In genomic region chr12:28497889-28498411, GRCh38 we compare ENCODE assay signal across 9 cellular contexts.
DNase-seq lines count a peak whose midpoint lies in the region; ATAC-seq and TF ChIP-seq lines count a peak whose summit lies in the region.
"Had no signal": no experiment of that assay in that cellular context is flagged by ENCODE, and none has a peak within 500 bp of the region (broad histone marks: within the 10 kb centered on the region; RNA-seq: fewer than 3 reads in every experiment).

No MANE protein-coding gene starts in this region.

- in situ Hi-C loops in GM13976 (cut with MboI; ENCODE audit: low sequenced_read_pairs, unreplicated experiment), result no loop called here

- H3K27me3 ChIP-seq in tibial nerve, result no peaks in the 10 kb centered on the region

- H3K4me3 ChIP-seq in fibroblast of the aortic adventitia (ENCODE audit: low read depth, low read length) (no peak overlapping the region), tibial nerve (no peak overlapping the region)

- no peak for TF ChIP-seq EP300 in tibial nerve (IDR thresholded peaks at IDR 0.05)

- no peak for TF ChIP-seq CTCF in GM13976 (IDR thresholded peaks at IDR 0.05; ENCODE audit: borderline replicate concordance, control extremely low read depth, extremely low read depth, insufficient read depth, missing control alignments)
- no peak for TF ChIP-seq CTCF in fibroblast of the aortic adventitia (IDR thresholded peaks at IDR 0.05; ENCODE audit: insufficient read depth, low read length)
- TF ChIP-seq CTCF in tibial nerve (IDR thresholded peaks at IDR 0.05), result no peak

- H3K4me1 ChIP-seq in tibial nerve, result no peaks in the 10 kb centered on the region

- no peak overlapping the region for H3K27ac ChIP-seq in tibial nerve

- TF ChIP-seq POLR2A in tibial nerve (IDR thresholded peaks at IDR 0.05), result no peak

- H3K9me3 ChIP-seq in tibial nerve, result no peaks in the 10 kb centered on the region

- peaks cover 0 to 6% (median 0%) of the 10 kb centered on the region in 3 donors for H3K36me3 ChIP-seq in tibial nerve

- DNase-seq in GM13976 (ENCODE audit: low spot score) (peak; percentile 4), fibroblast of the aortic adventitia (ENCODE audit: low read depth) (peak; percentile 50), tibial nerve (ENCODE audit: low spot score in 2 of 2) (no peak), NCI-H524 (lab: John Stamatoyannopoulos, UW) (no peak), NCI-H2107 treated with DMSO at 0.1 percent for 48 hours (lab: John Stamatoyannopoulos, UW; ENCODE audit: unreplicated experiment) (no peak)
- no peak for DNase-seq in activated effector memory CD4-positive, alpha-beta T cell treated with anti-CD3 and anti-CD28 coated beads, Interleukin-2, amount 50 U/mL, for 16 hours
- DNase-seq: activated naive CD8-positive, alpha-beta T cell treated with anti-CD3 and anti-CD28 coated beads, Interleukin-2, amount 10 ng/mL, durations not matched to agents 7 days and 5 days had no signal

- peak; percentile 92 for ATAC-seq in GM21526 (IDR thresholded peaks at IDR 0.05; ENCODE audit: low FRiP score, unreplicated experiment)
- peak; percentile 96 for ATAC-seq in HG03575 (IDR thresholded peaks at IDR 0.05; ENCODE audit: extremely low read depth, insufficient number of reproducible peaks, low FRiP score, unreplicated experiment)

Comparison
In these comparisons a context has a peak if more than half of its experiments do, and no peak if none do; other contexts are left out.
1. DNase-seq: peak in GM13976 (single experiment) and fibroblast of the aortic adventitia (single experiment); none in tibial nerve (0 of 2), activated effector memory CD4-positive, alpha-beta T cell treated with anti-CD3 and anti-CD28 coated beads, Interleukin-2, amount 50 U/mL, for 16 hours (single experiment), NCI-H524 (0 of 2) and NCI-H2107 treated with DMSO at 0.1 percent for 48 hours (single experiment).